ENCODE assay signal across 21 cellular contexts in genomic region chr1:119971710-119972570, GRCh38.
DNase-seq lines count a peak whose midpoint lies in the region; ATAC-seq, FAIRE-seq and TF ChIP-seq lines count a peak whose summit lies in the region.
"Had no signal": no experiment of that assay in that cellular context is flagged by ENCODE, and none has a peak within 500 bp of the region (broad histone marks: within the 10 kb centered on the region; RNA-seq: fewer than 3 reads in every experiment).

No MANE protein-coding gene starts in this region.

- no peak overlapping the region for H3K4me2 ChIP-seq in HepG2 (ENCODE audit: low read depth, low read length)
- H3K4me2 ChIP-seq: A549, BLaER1 had no signal

- no peak for TF ChIP-seq CTCF in HepG2 (CRISPR knock-in tag; IDR thresholded peaks at IDR 0.05)
- no peak for TF ChIP-seq CTCF in right lobe of liver (IDR thresholded peaks at IDR 0.05)
- TF ChIP-seq CTCF in epithelial cell of esophagus (IDR thresholded peaks at IDR 0.05; ENCODE audit: insufficient read depth, low read depth, low read length, missing control alignments): no peak
- no peak for TF ChIP-seq CTCF in A673 (conservative IDR thresholded peaks at IDR 0.05; ENCODE audit: low read depth, low read length)

- peaks cover 5% of the 10 kb centered on the region in 2 experiments; a peak in 4 of 5 replicates for H3K36me3 ChIP-seq in HepG2 (replicated peaks in 1 of 2; ENCODE audit: control insufficient read depth in 1 of 2, insufficient read depth in 2 of 2, low read length in 2 of 2)
- peaks cover 0 to 29% (median 11%) of the 10 kb centered on the region in 4 donors for H3K36me3 ChIP-seq in right lobe of liver
- H3K36me3 ChIP-seq in A673 (ENCODE audit: insufficient read depth, low read length, poor library complexity, severe bottlenecking): peaks cover 10% of the 10 kb centered on the region

- no peak overlapping the region for H3K9ac ChIP-seq in HepG2 (ENCODE audit: insufficient read depth, low read depth, low read length)
- H3K9ac ChIP-seq: BLaER1 had no signal

- ATAC-seq in HepG2: no peak
- no peak for ATAC-seq in right lobe of liver
- no peak for ATAC-seq in HG02763 (IDR thresholded peaks at IDR 0.05; ENCODE audit: unreplicated experiment)
- ATAC-seq: A549, Panc1 had no signal

- WGBS in HepG2 (ENCODE audit: low lambda C conversion rate): 98% methylated on average over 4 of the region's 4 CpGs
- WGBS in right lobe of liver (ENCODE audit: insufficient coverage, low coverage, low lambda C conversion rate, missing lambda C conversion rate): 89% methylated on average over 4 of the region's 4 CpGs

- BruUV-seq in HepG2 (replicated peaks; lab: Mats Ljungman, UMichigan): no TSS peak
- no TSS peak for BruUV-seq in A673 (replicated peaks; lab: Mats Ljungman, UMichigan)

- H3K9me3 ChIP-seq in HepG2 (ENCODE audit: low read length): no peaks in the 10 kb centered on the region
- no peaks in the 10 kb centered on the region for H3K9me3 ChIP-seq in right lobe of liver
- no peaks in the 10 kb centered on the region for H3K9me3 ChIP-seq in A673 (ENCODE audit: low read depth, low read length, poor library complexity, severe bottlenecking)
- H3K9me3 ChIP-seq: A549, BLaER1 had no signal

- H3K79me2 ChIP-seq in HepG2 (ENCODE audit: insufficient read depth, low read length): no peaks in the 10 kb centered on the region

- CTCF ChIA-PET in HepG2 (lab: Yijun Ruan, JAX; ENCODE audit: low intra/inter-chr PET ratio, low total read pairs) (no interaction called here), A673 (lab: Charles Lee) (no interaction called here)

- TF ChIP-seq POLR2A in HepG2 (IDR thresholded peaks at IDR 0.05; ENCODE audit: insufficient read depth in 1 of 2, low read depth in 2 of 2, low read length in 2 of 2) (no peak), right lobe of liver (IDR thresholded peaks at IDR 0.05) (no peak)

- no peak for FAIRE-seq in HepG2 (lab: Jason Lieb, UNC)
- FAIRE-seq: A549, GM12892, H1 had no signal

- H3K27ac ChIP-seq in HepG2 (ENCODE audit: extremely low read length, insufficient read depth, low read length): no peak overlapping the region
- H3K27ac ChIP-seq in right lobe of liver: no peak overlapping the region
- H3K27ac ChIP-seq in A673 (ENCODE audit: low read depth, low read length, poor library complexity, severe bottlenecking): no peak overlapping the region
- H3K27ac ChIP-seq: A549, BLaER1, HL-60 had no signal

- H3K4me3 ChIP-seq in HepG2 (replicated peaks in 1 of 3; ENCODE audit: insufficient read depth in 1 of 3, low read depth in 2 of 3, low read length in 3 of 3) (no peak overlapping the region), right lobe of liver (no peak overlapping the region), epithelial cell of esophagus (ENCODE audit: low read length) (no peak overlapping the region), A673 (ENCODE audit: low read depth, low read length, poor library complexity, severe bottlenecking) (no peak overlapping the region)
- H3K4me3 ChIP-seq: A549, BLaER1 had no signal

- H3K27me3 ChIP-seq in HepG2 (ENCODE audit: control insufficient read depth in 1 of 2, insufficient read depth in 2 of 2, low read length in 2 of 2) (no peaks in the 10 kb centered on the region), right lobe of liver (no peaks in the 10 kb centered on the region), A673 (replicated peaks; ENCODE audit: insufficient read depth, low read depth, low read length, poor library complexity) (no peaks in the 10 kb centered on the region)
- H3K27me3 ChIP-seq: BLaER1 had no signal

- H3K4me1 ChIP-seq in HepG2 (ENCODE audit: insufficient read depth, low read length): no peaks in the 10 kb centered on the region
- H3K4me1 ChIP-seq in right lobe of liver: peaks cover 0 to 23% (median 8%) of the 10 kb centered on the region in 4 donors
- peaks cover 5% of the 10 kb centered on the region for H3K4me1 ChIP-seq in A673 (ENCODE audit: insufficient read depth, low read length, poor library complexity, severe bottlenecking)

- TF ChIP-seq RAD21 in HepG2 (CRISPR knock-in tag; IDR thresholded peaks at IDR 0.05): no peak

- POLR2A ChIA-PET in HepG2 (lab: Yijun Ruan, JAX): no interaction called here
- POLR2A ChIA-PET in A673 (lab: Charles Lee; ENCODE audit: low non-redundant PET): no interaction called here

- no peak overlapping the region for H2AFZ ChIP-seq in HepG2 (ENCODE audit: low read length)

- H4K20me1 ChIP-seq in HepG2 (ENCODE audit: insufficient read depth, low read length): no peaks in the 10 kb centered on the region

- DNase-seq in HepG2 (ENCODE audit: low spot score) (no peak), right lobe of liver (no peak), NCI-H69 (lab: John Stamatoyannopoulos, UW) (peak; percentile 0), epithelial cell of esophagus (ENCODE audit: low read depth) (peak; percentile 77), A673 (ENCODE audit: low spot score) (no peak), cortex of kidney (lab: John Stamatoyannopoulos, UW) (no peak)
- DNase-seq: CD4-positive, alpha-beta memory T cell; IMR-90; Kasumi-1; MV-4-11; NCI-H1417; NCI-H1930; NCI-H345; NCI-H524 treated with DMSO at 0.1 percent for 48 hours had no signal

- intact Hi-C loops in HepG2 (cut with micrococcal nuclease; ENCODE audit: unreplicated experiment) (no loop called here), right lobe of liver (cut with DNase I) (no loop called here), A673 (cut with micrococcal nuclease; ENCODE audit: unreplicated experiment) (no loop called here)

- in situ Hi-C loops in HepG2 (cut with HindIII; ENCODE audit: extremely low pct_ligation_motif_present, low pct_unique_long_range_greater_than_20kb): no loop called here

- TF ChIP-seq EP300 in HepG2 (IDR thresholded peaks at IDR 0.05; ENCODE audit: low read depth in 2 of 2, low read length in 2 of 2) (no peak), HepG2 (CRISPR knock-in tag; IDR thresholded peaks at IDR 0.05; ENCODE audit: borderline replicate concordance) (no peak)

TF ChIP-seq in HepG2, 621 proteins besides CTCF, POLR2A, EP300 and RAD21:
- TF ChIP-seq ATF7 (IDR thresholded peaks at IDR 0.05) (peak; percentile 84), ATF7 (CRISPR knock-in tag; IDR thresholded peaks at IDR 0.05) (no peak), HNRNPK (IDR thresholded peaks at IDR 0.05; ENCODE audit: low read depth, low read length, poor library complexity, severe bottlenecking) (peak; percentile 14), SIN3B (IDR thresholded peaks at IDR 0.05; ENCODE audit: low read length) (no peak), RARG (CRISPR knock-in tag; IDR thresholded peaks at IDR 0.05; ENCODE audit: low read depth) (no peak), ZNF878 (CRISPR knock-in tag; IDR thresholded peaks at IDR 0.05) (no peak), FOSL2 (CRISPR knock-in tag; IDR thresholded peaks at IDR 0.05) (no peak), MAFK (conservative IDR thresholded peaks at IDR 0.05 in 1 of 2, IDR thresholded peaks at IDR 0.05 in 1 of 2; ENCODE audit: low read length in 2 of 2) (peak in 1 of 2 experiments; percentile 45; a peak in 2 of 4 replicates), MAFG (CRISPR knock-in tag; IDR thresholded peaks at IDR 0.05) (no peak)

Comparison
In these comparisons a context has a peak if more than half of its experiments do, and no peak if none do; other contexts are left out.
1. DNase-seq: peak in NCI-H69 (single experiment) and epithelial cell of esophagus (single experiment); none in HepG2 (single experiment), right lobe of liver (0 of 3), A673 (single experiment) and cortex of kidney (single experiment).